Comparison of ENCODE assay signal across 13 cellular contexts in genomic region chr18:75916641-75916982, GRCh38.
DNase-seq lines count a peak whose midpoint lies in the region; ATAC-seq and TF ChIP-seq lines count a peak whose summit lies in the region.
"Had no signal": no experiment of that assay in that cellular context is flagged by ENCODE, and none has a peak within 500 bp of the region (broad histone marks: within the 10 kb centered on the region; RNA-seq: fewer than 3 reads in every experiment).

No MANE protein-coding gene starts in this region.

- no peak overlapping the region for H3K27ac Mint-ChIP-seq in activated naive CD8-positive, alpha-beta T cell treated with anti-CD3 and anti-CD28 coated beads, Interleukin-2, amount 50 U/mL, for 24 hours
- no peak overlapping the region for H3K27ac Mint-ChIP-seq in activated naive CD8-positive, alpha-beta T cell treated with anti-CD3 and anti-CD28 coated beads for 36 hours
- no peak overlapping the region for H3K27ac Mint-ChIP-seq in neural crest cell (ENCODE audit: unreplicated experiment)

- DNase-seq in activated naive CD8-positive, alpha-beta T cell treated with anti-CD3 and anti-CD28 coated beads, Interleukin-2, amount 50 U/mL, for 24 hours = no peak
- no peak for DNase-seq in activated naive CD8-positive, alpha-beta T cell treated with anti-CD3 and anti-CD28 coated beads for 36 hours
- DNase-seq in esophagus muscularis mucosa (ENCODE audit: extremely low spot score) (peak; percentile 77), neural crest cell (ENCODE audit: low read depth, low spot score) (no peak), transverse colon (no peak), foreskin keratinocyte (no peak)
- DNase-seq in stimulated activated CD8-positive, alpha-beta memory T cell treated with anti-CD3 and anti-CD28 coated beads, Interleukin-4, amount 100 ng/mL, for 48 hours = no peak
- DNase-seq in stimulated activated CD4-positive, alpha-beta T cell treated with anti-CD3 and anti-CD28 coated beads, Interleukin-4, amount 100 ng/mL, for 1 hour = no peak
- DNase-seq: activated CD4-positive, alpha-beta T cell treated with anti-CD3 and anti-CD28 coated beads for 1 hour; NCI-H1694 treated with DMSO at 0.1 percent for 48 hours; SW 1271 had no signal

- no peak for TF ChIP-seq CTCF in esophagus muscularis mucosa (IDR thresholded peaks at IDR 0.05)
- no peak for TF ChIP-seq CTCF in neural crest cell (conservative IDR thresholded peaks at IDR 0.05)
- no peak for TF ChIP-seq CTCF in transverse colon (IDR thresholded peaks at IDR 0.05)
- no peak for TF ChIP-seq CTCF in foreskin keratinocyte (conservative IDR thresholded peaks at IDR 0.05)

- H3K36me3 Mint-ChIP-seq in activated naive CD8-positive, alpha-beta T cell treated with anti-CD3 and anti-CD28 coated beads, Interleukin-2, amount 50 U/mL, for 24 hours (ENCODE audit: low read depth) = no peaks in the 10 kb centered on the region
- H3K36me3 Mint-ChIP-seq in activated naive CD8-positive, alpha-beta T cell treated with anti-CD3 and anti-CD28 coated beads for 36 hours = no peaks in the 10 kb centered on the region
- H3K36me3 Mint-ChIP-seq in neural crest cell (ENCODE audit: low read depth) = no peaks in the 10 kb centered on the region

- H3K4me1 Mint-ChIP-seq in activated naive CD8-positive, alpha-beta T cell treated with anti-CD3 and anti-CD28 coated beads, Interleukin-2, amount 50 U/mL, for 24 hours = no peaks in the 10 kb centered on the region
- no peaks in the 10 kb centered on the region for H3K4me1 Mint-ChIP-seq in activated naive CD8-positive, alpha-beta T cell treated with anti-CD3 and anti-CD28 coated beads for 36 hours
- H3K4me1 Mint-ChIP-seq in neural crest cell = no peaks in the 10 kb centered on the region

- no peaks in the 10 kb centered on the region for H3K36me3 ChIP-seq in esophagus muscularis mucosa
- H3K36me3 ChIP-seq in transverse colon = no peaks in the 10 kb centered on the region
- H3K36me3 ChIP-seq: tibial nerve had no signal

- H3K9me3 ChIP-seq in esophagus muscularis mucosa (no peaks in the 10 kb centered on the region), transverse colon (no peaks in the 10 kb centered on the region)
- H3K9me3 ChIP-seq: tibial nerve had no signal

- WGBS in esophagus muscularis mucosa = 71% methylated on average over 6 of the region's 15 CpGs
- WGBS in transverse colon (ENCODE audit: low coverage in 1 of 2), 2 donors = 36% methylated on average over 15 of the region's 15 CpGs; no CpG with 5 or more reads in 1 of the 2 donors

- no peak overlapping the region for H3K4me3 Mint-ChIP-seq in activated naive CD8-positive, alpha-beta T cell treated with anti-CD3 and anti-CD28 coated beads, Interleukin-2, amount 50 U/mL, for 24 hours
- H3K4me3 Mint-ChIP-seq in activated naive CD8-positive, alpha-beta T cell treated with anti-CD3 and anti-CD28 coated beads for 36 hours = no peak overlapping the region
- H3K4me3 Mint-ChIP-seq in neural crest cell = peak overlapping the region; percentile 71

- in situ Hi-C loops in transverse colon (cut with MboI; ENCODE audit: low pct_ligation_motif_present in 1 of 4, low pct_unique_long_range_greater_than_20kb in 1 of 4, low sequenced_read_pairs in 3 of 4) = no loop called here

- H3K4me3 ChIP-seq in esophagus muscularis mucosa = peak overlapping the region; percentile 56 to 67 (median 58)
- H3K4me3 ChIP-seq in transverse colon = peak overlapping the region; percentile 20 to 49 (median 28)
- H3K4me3 ChIP-seq: K562 had no signal

- peaks cover 0 to 13% (median 12%) of the 10 kb centered on the region in 4 donors for H3K4me1 ChIP-seq in esophagus muscularis mucosa
- H3K4me1 ChIP-seq in transverse colon = peaks cover 0 to 4% (median 0%) of the 10 kb centered on the region in 4 donors
- no peaks in the 10 kb centered on the region for H3K4me1 ChIP-seq in foreskin keratinocyte

- H3K27ac ChIP-seq in esophagus muscularis mucosa (replicated peaks in 1 of 4) (no peak overlapping the region), transverse colon (no peak overlapping the region), foreskin keratinocyte (no peak overlapping the region)
- H3K27ac ChIP-seq: tibial nerve had no signal

- TF ChIP-seq POLR2A in esophagus muscularis mucosa (IDR thresholded peaks at IDR 0.05; ENCODE audit: low read depth) (no peak), transverse colon (IDR thresholded peaks at IDR 0.05) (no peak)

- ATAC-seq in activated naive CD8-positive, alpha-beta T cell treated with anti-CD3 and anti-CD28 coated beads, Interleukin-2, amount 50 U/mL, for 24 hours = peak; percentile 36
- ATAC-seq in foreskin keratinocyte = no peak
- ATAC-seq: K562 had no signal

- no peak for TF ChIP-seq EP300 in esophagus muscularis mucosa (IDR thresholded peaks at IDR 0.05)
- no peak for TF ChIP-seq EP300 in transverse colon (IDR thresholded peaks at IDR 0.05; ENCODE audit: low read depth)

- intact Hi-C loops in esophagus muscularis mucosa (cut with DNase I) = no loop called here
- intact Hi-C loops in transverse colon (cut with DNase I; ENCODE audit: low total_unique reads) = no loop called here

- H3K9me3 Mint-ChIP-seq in activated naive CD8-positive, alpha-beta T cell treated with anti-CD3 and anti-CD28 coated beads, Interleukin-2, amount 50 U/mL, for 24 hours = no peaks in the 10 kb centered on the region
- no peaks in the 10 kb centered on the region for H3K9me3 Mint-ChIP-seq in activated naive CD8-positive, alpha-beta T cell treated with anti-CD3 and anti-CD28 coated beads for 36 hours
- H3K9me3 Mint-ChIP-seq in neural crest cell = no peaks in the 10 kb centered on the region

- peaks cover 19% of the 10 kb centered on the region for H3K27me3 Mint-ChIP-seq in activated naive CD8-positive, alpha-beta T cell treated with anti-CD3 and anti-CD28 coated beads, Interleukin-2, amount 50 U/mL, for 24 hours
- H3K27me3 Mint-ChIP-seq in activated naive CD8-positive, alpha-beta T cell treated with anti-CD3 and anti-CD28 coated beads for 36 hours = peaks cover 32% of the 10 kb centered on the region
- peaks cover 20% of the 10 kb centered on the region for H3K27me3 Mint-ChIP-seq in neural crest cell (ENCODE audit: low read depth)

- H3K27me3 ChIP-seq in esophagus muscularis mucosa (peaks cover 0 to 12% (median 0%) of the 10 kb centered on the region in 4 donors), transverse colon (peaks cover 15% of the 10 kb centered on the region), foreskin keratinocyte (peaks cover 6% of the 10 kb centered on the region)
